19 cellular contexts compared by ENCODE assay signal in genomic region chr17:75373290-75373689, GRCh38.
"Had no signal": no experiment of that assay in that cellular context is flagged by ENCODE, and none has a peak within 500 bp of the region (broad histone marks: within the 10 kb centered on the region; RNA-seq: fewer than 3 reads in every experiment).

No MANE protein-coding gene starts in this region.

- DNase-seq: activated CD4-positive, alpha-beta T cell treated with anti-CD3 and anti-CD28 coated beads for 36 hours; activated CD4-positive, alpha-beta T cell treated with anti-CD3 and anti-CD28 coated beads, Interleukin-2, amount 50 U/mL, for 48 hours; activated effector memory CD4-positive, alpha-beta T cell treated with Interleukin-2 at 50 U/mL for 16 hours; activated naive CD4-positive, alpha-beta T cell treated with anti-CD3 and anti-CD28 coated beads, Interleukin-2, amount 10 ng/mL, durations not matched to agents 7 days and 5 days; activated naive CD8-positive, alpha-beta T cell treated with anti-CD3 and anti-CD28 coated beads, Interleukin-2, amount 50 U/mL, for 24 hours; anterior cingulate cortex; central memory CD4-positive, alpha-beta T cell; dorsolateral prefrontal cortex; foreskin fibroblast; islet precursor cell; midbrain; SW 1271; upper lobe of left lung had no signal

- H3K27ac ChIP-seq: epithelial cell of prostate, hepatocyte, thoracic aorta, upper lobe of left lung had no signal

- H3K4me3 Mint-ChIP-seq: activated CD4-positive, alpha-beta T cell treated with anti-CD3 and anti-CD28 coated beads for 36 hours; activated naive CD4-positive, alpha-beta T cell treated with anti-CD3 and anti-CD28 coated beads, Interleukin-2, amount 10 ng/mL, durations not matched to agents 7 days and 5 days; activated naive CD8-positive, alpha-beta T cell treated with anti-CD3 and anti-CD28 coated beads, Interleukin-2, amount 50 U/mL, for 24 hours; brain; endodermal cell had no signal

- H3K27me3 ChIP-seq: dorsolateral prefrontal cortex, hepatocyte, upper lobe of left lung had no signal

- H3K4me3 ChIP-seq: dorsolateral prefrontal cortex, hepatocyte, thoracic aorta, upper lobe of left lung had no signal

- H3K9me3 ChIP-seq: thoracic aorta, upper lobe of left lung had no signal

- ATAC-seq: activated CD4-positive, alpha-beta T cell treated with anti-CD3 and anti-CD28 coated beads for 36 hours; activated naive CD8-positive, alpha-beta T cell treated with anti-CD3 and anti-CD28 coated beads, Interleukin-2, amount 50 U/mL, for 24 hours had no signal

- H3K9me3 Mint-ChIP-seq: activated naive CD4-positive, alpha-beta T cell treated with anti-CD3 and anti-CD28 coated beads, Interleukin-2, amount 10 ng/mL, durations not matched to agents 7 days and 5 days; activated naive CD8-positive, alpha-beta T cell treated with anti-CD3 and anti-CD28 coated beads, Interleukin-2, amount 50 U/mL, for 24 hours; brain; endodermal cell had no signal

- H3K27me3 Mint-ChIP-seq: activated CD4-positive, alpha-beta T cell treated with anti-CD3 and anti-CD28 coated beads for 36 hours; activated naive CD4-positive, alpha-beta T cell treated with anti-CD3 and anti-CD28 coated beads, Interleukin-2, amount 10 ng/mL, durations not matched to agents 7 days and 5 days; activated naive CD8-positive, alpha-beta T cell treated with anti-CD3 and anti-CD28 coated beads, Interleukin-2, amount 50 U/mL, for 24 hours; brain; progenitor cell of endocrine pancreas had no signal

- H3K27ac Mint-ChIP-seq: activated CD4-positive, alpha-beta T cell treated with anti-CD3 and anti-CD28 coated beads for 36 hours; activated naive CD4-positive, alpha-beta T cell treated with anti-CD3 and anti-CD28 coated beads, Interleukin-2, amount 10 ng/mL, durations not matched to agents 7 days and 5 days; activated naive CD8-positive, alpha-beta T cell treated with anti-CD3 and anti-CD28 coated beads, Interleukin-2, amount 50 U/mL, for 24 hours; endodermal cell; progenitor cell of endocrine pancreas had no signal

- H3K36me3 ChIP-seq: thoracic aorta had no signal
